In genomic region chr6:3135668-3136297, GRCh38 we compare ENCODE assay signal across 1 cellular context.
TF ChIP-seq lines count a peak whose summit lies in the region.

No MANE protein-coding gene starts in this region.

TF ChIP-seq in liver, 16 proteins besides CTCF, POLR2A, EP300 and RAD21 (continued from another document):
- TF ChIP-seq REST (IDR thresholded peaks at IDR 0.05) (peak; percentile 43), EGR1 (IDR thresholded peaks at IDR 0.05; ENCODE audit: low read depth in 2 of 2) (peak in 1 of 2 donors; percentile 88), GABPA (IDR thresholded peaks at IDR 0.05 in 1 of 2, conservative IDR thresholded peaks at IDR 0.05 in 1 of 2) (peak in 1 of 2 donors; percentile 22), FOXA1 (IDR thresholded peaks at IDR 0.05) (peak; percentile 59), HNF4G (IDR thresholded peaks at IDR 0.05) (no peak), YY1 (IDR thresholded peaks at IDR 0.05) (peak; percentile 91), SP1 (IDR thresholded peaks at IDR 0.05) (peak; percentile 55), HNF4A (conservative IDR thresholded peaks at IDR 0.05) (peak; percentile 76), NR2F2 (IDR thresholded peaks at IDR 0.05) (no peak)
- TF ChIP-seq, protein P1, sequence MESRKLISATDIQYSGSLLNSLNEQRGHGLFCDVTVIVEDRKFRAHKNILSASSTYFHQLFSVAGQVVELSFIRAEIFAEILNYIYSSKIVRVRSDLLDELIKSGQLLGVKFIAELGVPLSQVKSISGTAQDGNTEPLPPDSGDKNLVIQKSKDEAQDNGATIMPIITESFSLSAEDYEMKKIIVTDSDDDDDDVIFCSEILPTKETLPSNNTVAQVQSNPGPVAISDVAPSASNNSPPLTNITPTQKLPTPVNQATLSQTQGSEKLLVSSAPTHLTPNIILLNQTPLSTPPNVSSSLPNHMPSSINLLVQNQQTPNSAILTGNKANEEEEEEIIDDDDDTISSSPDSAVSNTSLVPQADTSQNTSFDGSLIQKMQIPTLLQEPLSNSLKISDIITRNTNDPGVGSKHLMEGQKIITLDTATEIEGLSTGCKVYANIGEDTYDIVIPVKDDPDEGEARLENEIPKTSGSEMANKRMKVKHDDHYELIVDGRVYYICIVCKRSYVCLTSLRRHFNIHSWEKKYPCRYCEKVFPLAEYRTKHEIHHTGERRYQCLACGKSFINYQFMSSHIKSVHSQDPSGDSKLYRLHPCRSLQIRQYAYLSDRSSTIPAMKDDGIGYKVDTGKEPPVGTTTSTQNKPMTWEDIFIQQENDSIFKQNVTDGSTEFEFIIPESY (IDR thresholded peaks at IDR 0.05): no peak
- TF ChIP-seq, protein P2, sequence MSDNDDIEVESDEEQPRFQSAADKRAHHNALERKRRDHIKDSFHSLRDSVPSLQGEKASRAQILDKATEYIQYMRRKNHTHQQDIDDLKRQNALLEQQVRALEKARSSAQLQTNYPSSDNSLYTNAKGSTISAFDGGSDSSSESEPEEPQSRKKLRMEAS (IDR thresholded peaks at IDR 0.05): peak; percentile 92
